In genomic region chr4:156255608-156256007, GRCh38 we compare ENCODE assay signal across 1 cellular context.
TF ChIP-seq lines count a peak whose summit lies in the region.

No MANE protein-coding gene starts in this region.

TF ChIP-seq in neural cell, 6 proteins besides CTCF, POLR2A, EP300 and RAD21 (continued from another document):
- peak; percentile 38 for TF ChIP-seq REST (IDR thresholded peaks at IDR 0.05; ENCODE audit: borderline replicate concordance)
